ENCODE assay signal across 1 cellular context in genomic region chr6:147202516-147203310, GRCh38.
TF ChIP-seq lines count a peak whose summit lies in the region.

No MANE protein-coding gene starts in this region.

TF ChIP-seq in K562, 482 proteins besides CTCF, POLR2A, EP300 and RAD21 (continued from another document and continues in another):
- TF ChIP-seq NEUROD1 (IDR thresholded peaks at IDR 0.05; ENCODE audit: borderline replicate concordance, low read depth, low read length, partially characterized antibody) (peak; percentile 92), HDAC2 (IDR thresholded peaks at IDR 0.05) (peak; percentile 22; the same call in 1 of the 2 replicates), ATF7 (IDR thresholded peaks at IDR 0.05) (no peak), MITF (IDR thresholded peaks at IDR 0.05) (no peak), NELFE (IDR thresholded peaks at IDR 0.05; ENCODE audit: insufficient read depth, insufficient read length) (peak; percentile 42), TCF15 (CRISPR knock-in tag; IDR thresholded peaks at IDR 0.05) (no peak), TAF15 (IDR thresholded peaks at IDR 0.05; ENCODE audit: low read depth, low read length) (no peak), ZNF347 (CRISPR knock-in tag; IDR thresholded peaks at IDR 0.05; ENCODE audit: low read depth) (peak; percentile 5; the same call in 1 of the 2 replicates), ARID2 (IDR thresholded peaks at IDR 0.05) (no peak), KAT2B (IDR thresholded peaks at IDR 0.05; ENCODE audit: low read depth, low read length) (no peak), E2F5 (CRISPR knock-in tag; IDR thresholded peaks at IDR 0.05) (no peak), NFYB (IDR thresholded peaks at IDR 0.05; ENCODE audit: extremely low read depth, insufficient read length) (peak; percentile 54), CC2D1A (IDR thresholded peaks at IDR 0.05) (no peak), ELK3 (CRISPR knock-in tag; IDR thresholded peaks at IDR 0.05) (no peak), GTF3C2 (IDR thresholded peaks at IDR 0.05; ENCODE audit: borderline replicate concordance, extremely low read depth, insufficient read length) (no peak), SAFB2 (IDR thresholded peaks at IDR 0.05; ENCODE audit: borderline replicate concordance, low read depth, low read length, severe bottlenecking) (no peak), PCBP1 (IDR thresholded peaks at IDR 0.05; ENCODE audit: low read depth, low read length, poor library complexity, severe bottlenecking) (no peak), ZNF24 (IDR thresholded peaks at IDR 0.05) (no peak), NCOA6 (IDR thresholded peaks at IDR 0.05) (no peak), ZNF445 (CRISPR knock-in tag; IDR thresholded peaks at IDR 0.05; ENCODE audit: low read depth) (no peak), ARHGAP35 (IDR thresholded peaks at IDR 0.05; ENCODE audit: partially characterized antibody) (peak; percentile 66), ZNF57 (CRISPR knock-in tag; IDR thresholded peaks at IDR 0.05) (0 out of 2 replicates have a peak, but pooled peaks have one; percentile 52), CEBPG (CRISPR knock-in tag; IDR thresholded peaks at IDR 0.05) (no peak), CEBPG (tag; conservative IDR thresholded peaks at IDR 0.05 in 1 of 2, IDR thresholded peaks at IDR 0.05 in 1 of 2) (no peak), CCAR2 (IDR thresholded peaks at IDR 0.05; ENCODE audit: low read depth, low read length) (no peak), CBFA2T3 (IDR thresholded peaks at IDR 0.05) (no peak), HDAC3 (IDR thresholded peaks at IDR 0.05; ENCODE audit: borderline replicate concordance, partially characterized antibody) (peak; percentile 79), MTA2 (IDR thresholded peaks at IDR 0.05; ENCODE audit: low read depth) (peak; percentile 30; the same call in 1 of the 2 replicates), DDX20 (tag; IDR thresholded peaks at IDR 0.05; ENCODE audit: low read depth) (no peak), SRF (CRISPR knock-in tag; IDR thresholded peaks at IDR 0.05) (peak; percentile 4 to 63; a peak in 2 of 4 replicates), ZNF592 (IDR thresholded peaks at IDR 0.05) (no peak), TFAP4 (CRISPR knock-in tag; IDR thresholded peaks at IDR 0.05; ENCODE audit: borderline replicate concordance) (peak; percentile 69; the same call in 1 of the 2 replicates), PPARD (CRISPR knock-in tag; IDR thresholded peaks at IDR 0.05) (no peak), TEAD4 (IDR thresholded peaks at IDR 0.05; ENCODE audit: low read length) (peak; percentile 41), TEAD4 (CRISPR knock-in tag; IDR thresholded peaks at IDR 0.05; ENCODE audit: borderline replicate concordance) (no peak), TSC22D4 (tag; IDR thresholded peaks at IDR 0.05) (no peak), MEF2A (IDR thresholded peaks at IDR 0.05; ENCODE audit: control insufficient read depth, low read depth, low read length) (0 out of 2 replicates have a peak, but pooled peaks have one; percentile 25), ZNF134 (CRISPR knock-in tag; conservative IDR thresholded peaks at IDR 0.05) (no peak), TSHZ1 (CRISPR knock-in tag; IDR thresholded peaks at IDR 0.05) (no peak), ZNF280B (CRISPR knock-in tag; IDR thresholded peaks at IDR 0.05) (no peak), IRF1 (CRISPR knock-in tag; IDR thresholded peaks at IDR 0.05; ENCODE audit: borderline replicate concordance) (no peak), HMG20B (CRISPR knock-in tag; IDR thresholded peaks at IDR 0.05) (peak; percentile 92), POLR2B (IDR thresholded peaks at IDR 0.05; ENCODE audit: low read depth, partially characterized antibody) (peak; percentile 99), SMARCA5 (IDR thresholded peaks at IDR 0.05) (no peak), FOXK1 (CRISPR knock-in tag; IDR thresholded peaks at IDR 0.05; ENCODE audit: borderline replicate concordance) (peak; percentile 35; the same call in 1 of the 2 replicates), POLR2G (IDR thresholded peaks at IDR 0.05; ENCODE audit: low read depth, low read length) (peak; percentile 80), NR4A1 (CRISPR knock-in tag; IDR thresholded peaks at IDR 0.05) (no peak), NR4A1 (tag; IDR thresholded peaks at IDR 0.05) (no peak), ZNF778 (CRISPR knock-in tag; IDR thresholded peaks at IDR 0.05) (no peak), PTBP1 (IDR thresholded peaks at IDR 0.05; ENCODE audit: low read depth, low read length) (no peak)
